In the genomic region with DNA sequence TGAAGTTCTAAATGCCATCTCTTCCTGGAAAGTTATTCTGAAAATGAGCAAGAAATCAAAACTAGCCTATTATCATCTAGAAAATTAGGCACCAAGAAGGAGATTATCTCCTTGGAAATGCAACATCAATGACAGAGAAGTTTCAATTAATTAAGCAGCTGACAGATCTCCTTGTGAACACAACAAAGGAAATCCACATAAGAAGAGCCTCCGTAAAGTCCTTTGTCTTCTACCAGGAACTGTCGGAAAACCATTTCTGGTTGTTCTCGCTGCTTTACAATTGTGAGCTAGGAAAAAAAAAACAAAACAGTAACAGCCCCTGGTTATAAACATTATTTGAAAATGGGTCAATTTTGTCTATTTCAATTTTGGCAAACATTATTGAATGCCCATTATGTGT, we compare ENCODE assay signal across 30 cellular contexts.
"Had no signal": no experiment of that assay in that cellular context is flagged by ENCODE, and none has a peak within 500 bp of the region (broad histone marks: within the 10 kb centered on the region; RNA-seq: fewer than 3 reads in every experiment).

No MANE protein-coding gene starts in this region.

- H2AFZ ChIP-seq: parathyroid adenoma had no signal

- H3K4me1 Mint-ChIP-seq: nephron; stimulated activated effector memory CD8-positive, alpha-beta T cell treated with anti-CD3 and anti-CD28 coated beads, Interleukin-12 subunit alpha, Interleukin-12 subunit beta, amount 100 ng/mL, for 72 hours; stimulated activated naive B cell treated with anti-CD40 and anti-IgM and Interleukin-4, amounts not matched to agents 10 μg/mL and 1 μg/mL and 100 μg/mL, for 72 hours had no signal

- H3K27me3 Mint-ChIP-seq: naive thymus-derived CD4-positive, alpha-beta T cell; progenitor cell of endocrine pancreas; stimulated activated naive B cell treated with anti-CD40 and anti-IgM and Interleukin-4, amounts not matched to agents 10 μg/mL and 1 μg/mL and 100 μg/mL, for 72 hours; stimulated activated naive CD8-positive, alpha-beta T cell treated with anti-CD3 and anti-CD28 coated beads, Interleukin-15, Interleukin-2, amounts not matched to agents 100 ng/mL and 50 ng/mL, for 24 hours; type B pancreatic cell had no signal

- H3K9me3 Mint-ChIP-seq: naive thymus-derived CD4-positive, alpha-beta T cell; natural killer cell; nephron; stimulated activated effector memory CD8-positive, alpha-beta T cell treated with anti-CD3 and anti-CD28 coated beads, Interleukin-12 subunit alpha, Interleukin-12 subunit beta, amount 100 ng/mL, for 72 hours; stimulated activated naive B cell treated with anti-CD40 and anti-IgM and Interleukin-4, amounts not matched to agents 10 μg/mL and 1 μg/mL and 100 μg/mL, for 72 hours; stimulated activated naive CD8-positive, alpha-beta T cell treated with anti-CD3 and anti-CD28 coated beads, Interleukin-15, Interleukin-2, amounts not matched to agents 100 ng/mL and 50 ng/mL, for 24 hours; type B pancreatic cell had no signal

- H3K9ac ChIP-seq: parathyroid adenoma had no signal

- H3K4me3 Mint-ChIP-seq: naive thymus-derived CD4-positive, alpha-beta T cell; natural killer cell; nephron; stimulated activated effector memory CD8-positive, alpha-beta T cell treated with anti-CD3 and anti-CD28 coated beads, Interleukin-12 subunit alpha, Interleukin-12 subunit beta, amount 100 ng/mL, for 72 hours; stimulated activated naive B cell treated with anti-CD40 and anti-IgM and Interleukin-4, amounts not matched to agents 10 μg/mL and 1 μg/mL and 100 μg/mL, for 72 hours; stimulated activated naive CD8-positive, alpha-beta T cell treated with anti-CD3 and anti-CD28 coated beads, Interleukin-15, Interleukin-2, amounts not matched to agents 100 ng/mL and 50 ng/mL, for 24 hours; type B pancreatic cell had no signal

- H3K36me3 ChIP-seq: ovary, uterus had no signal

- H3K4me1 ChIP-seq: parathyroid adenoma, psoas muscle, right lobe of liver, sigmoid colon, stomach, suprapubic skin, testis, tibial artery, transverse colon, upper lobe of right lung, uterus had no signal

- H3K4me3 ChIP-seq: ovary, psoas muscle, right lobe of liver, sigmoid colon, stomach, suprapubic skin, testis, tibial artery, transverse colon, upper lobe of right lung, uterus had no signal

- DNase-seq: naive thymus-derived CD4-positive, alpha-beta T cell; natural killer cell; nucleus accumbens; ovary; posterior cingulate gyrus; psoas muscle; right cardiac atrium; right lobe of liver; sigmoid colon; small intestine; stimulated activated CD4-positive, alpha-beta T cell treated with anti-CD3 and anti-CD28 coated beads, Interleukin-15, amount 100 ng/mL, for 24 hours; stimulated activated CD4-positive, alpha-beta T cell treated with anti-CD3 and anti-CD28 coated beads, Interleukin-2, amount 100 ng/mL, for 24 hours; stimulated activated CD4-positive, alpha-beta T cell treated with anti-CD3 and anti-CD28 coated beads, Interleukin-2, amount 100 ng/mL, for 48 hours; stimulated activated CD4-positive, alpha-beta T cell treated with anti-CD3 and anti-CD28 coated beads, Interleukin-4, amount 100 ng/mL, for 24 hours; stimulated activated naive B cell treated with anti-CD40 and anti-IgM and Interleukin-4, amounts not matched to agents 10 μg/mL and 1 μg/mL and 100 μg/mL, for 72 hours; stimulated activated naive CD4-positive, alpha-beta T cell treated with Interleukin-2 at 50 U/mL for 16 hours; stomach; testis; tibial artery; transverse colon; upper lobe of right lung; uterus had no signal

- H3K27ac ChIP-seq: neutrophil, ovary, parathyroid adenoma, psoas muscle, right lobe of liver, sigmoid colon, stomach, suprapubic skin, testis, tibial artery, transverse colon, upper lobe of right lung, uterus had no signal

- H3K27ac Mint-ChIP-seq: naive thymus-derived CD4-positive, alpha-beta T cell; nephron; progenitor cell of endocrine pancreas; stimulated activated effector memory CD8-positive, alpha-beta T cell treated with anti-CD3 and anti-CD28 coated beads, Interleukin-12 subunit alpha, Interleukin-12 subunit beta, amount 100 ng/mL, for 72 hours; stimulated activated naive B cell treated with anti-CD40 and anti-IgM and Interleukin-4, amounts not matched to agents 10 μg/mL and 1 μg/mL and 100 μg/mL, for 72 hours; stimulated activated naive CD8-positive, alpha-beta T cell treated with anti-CD3 and anti-CD28 coated beads, Interleukin-15, Interleukin-2, amounts not matched to agents 100 ng/mL and 50 ng/mL, for 24 hours; type B pancreatic cell had no signal

- H3K9me3 ChIP-seq: neutrophil, ovary, psoas muscle, right lobe of liver, sigmoid colon, stomach, suprapubic skin, testis, tibial artery, transverse colon, upper lobe of right lung, uterus had no signal

- H3K79me2 ChIP-seq: parathyroid adenoma had no signal

- H3K27me3 ChIP-seq: neutrophil, ovary, right lobe of liver, sigmoid colon, stomach, suprapubic skin, testis, tibial artery, transverse colon, upper lobe of right lung, uterus had no signal

- ATAC-seq: naive thymus-derived CD4-positive, alpha-beta T cell; natural killer cell; psoas muscle; right cardiac atrium; right lobe of liver; stimulated activated effector memory CD8-positive, alpha-beta T cell treated with anti-CD3 and anti-CD28 coated beads, Interleukin-12 subunit alpha, Interleukin-12 subunit beta, amount 100 ng/mL, for 72 hours; stimulated activated naive B cell treated with anti-CD40 and anti-IgM and Interleukin-4, amounts not matched to agents 10 μg/mL and 1 μg/mL and 100 μg/mL, for 72 hours; upper lobe of right lung had no signal
